In genomic region chr2:212109792-212110680, GRCh38 we compare ENCODE assay signal across 20 cellular contexts.
"Had no signal": no experiment of that assay in that cellular context is flagged by ENCODE, and none has a peak within 500 bp of the region (broad histone marks: within the 10 kb centered on the region; RNA-seq: fewer than 3 reads in every experiment).

No MANE protein-coding gene starts in this region.

- H3K27me3 Mint-ChIP-seq: stimulated activated memory B cell treated with anti-CD40 and anti-IgM and Interleukin-4, amounts not matched to agents 10 μg/mL and 1 μg/mL and 100 μg/mL, for 72 hours had no signal

- DNase-seq: activated CD4-positive, alpha-beta T cell treated with anti-CD3 and anti-CD28 coated beads for 1 hour; activated CD4-positive, alpha-beta T cell treated with anti-CD3 and anti-CD28 coated beads, Interleukin-2, amount 50 U/mL, for 4 hours; activated naive CD4-positive, alpha-beta T cell; colonic mucosa; gastrocnemius medialis; islet precursor cell; left colon; SJCRH30; spleen; stimulated activated CD4-positive, alpha-beta T cell treated with anti-CD3 and anti-CD28 coated beads, Interleukin-4, amount 100 ng/mL, for 4 hours; upper lobe of left lung had no signal

- ATAC-seq: esophagus mucosa; gastrocnemius medialis; left colon; sciatic nerve; stimulated activated memory B cell treated with anti-CD40 and anti-IgM and Interleukin-4, amounts not matched to agents 10 μg/mL and 1 μg/mL and 100 μg/mL, for 72 hours had no signal

- H3K9me3 ChIP-seq: colonic mucosa, gastrocnemius medialis, SJCRH30, thoracic aorta had no signal

- H3K9me3 Mint-ChIP-seq: activated T-helper 1 cell treated with anti-CD3 and anti-CD28 coated beads, Interleukin-12 subunit alpha, Interleukin-12 subunit beta, Interleukin-2, Interleukin-4 antibody, amounts not matched to agents 30 ng/mL and 10 ng/mL and 1 ng/mL, durations not matched to agents 14 hours and 24 hours and 36 hours had no signal

- H3K36me3 ChIP-seq: colonic mucosa, gastrocnemius medialis, SJCRH30, spleen, thoracic aorta, upper lobe of left lung had no signal

- H3K4me1 ChIP-seq: colonic mucosa, gastrocnemius medialis, SJCRH30, spleen had no signal

- H3K36me3 Mint-ChIP-seq: stimulated activated memory B cell treated with anti-CD40 and anti-IgM and Interleukin-4, amounts not matched to agents 10 μg/mL and 1 μg/mL and 100 μg/mL, for 72 hours had no signal

- H3K4me3 ChIP-seq: colonic mucosa, gastrocnemius medialis, lung, SJCRH30, spleen, thoracic aorta, upper lobe of left lung had no signal

- H3K4me3 Mint-ChIP-seq: activated T-helper 1 cell treated with anti-CD3 and anti-CD28 coated beads, Interleukin-12 subunit alpha, Interleukin-12 subunit beta, Interleukin-2, Interleukin-4 antibody, amounts not matched to agents 30 ng/mL and 10 ng/mL and 1 ng/mL, durations not matched to agents 14 hours and 24 hours and 36 hours; brain; stimulated activated memory B cell treated with anti-CD40 and anti-IgM and Interleukin-4, amounts not matched to agents 10 μg/mL and 1 μg/mL and 100 μg/mL, for 72 hours; T-helper 1 cell treated with Interleukin-12 subunit alpha and Interleukin-12 subunit beta and Interleukin-4 antibody, amounts not matched to agents 30 μg/mL and 1 μg/mL, for 36 hours had no signal

- H3K27ac Mint-ChIP-seq: activated T-helper 1 cell treated with anti-CD3 and anti-CD28 coated beads, Interleukin-12 subunit alpha, Interleukin-12 subunit beta, Interleukin-2, Interleukin-4 antibody, amounts not matched to agents 30 ng/mL and 10 ng/mL and 1 ng/mL, durations not matched to agents 14 hours and 24 hours and 36 hours; stimulated activated memory B cell treated with anti-CD40 and anti-IgM and Interleukin-4, amounts not matched to agents 10 μg/mL and 1 μg/mL and 100 μg/mL, for 72 hours; T-helper 1 cell treated with Interleukin-12 subunit alpha and Interleukin-12 subunit beta and Interleukin-4 antibody, amounts not matched to agents 30 μg/mL and 1 μg/mL, for 36 hours had no signal

- H3K27ac ChIP-seq: colonic mucosa, gastrocnemius medialis, SJCRH30, spleen, thoracic aorta, upper lobe of left lung, VCaP had no signal

- H3K27me3 ChIP-seq: colonic mucosa, gastrocnemius medialis, SJCRH30, spleen, upper lobe of left lung had no signal

- H3K4me1 Mint-ChIP-seq: stimulated activated memory B cell treated with anti-CD40 and anti-IgM and Interleukin-4, amounts not matched to agents 10 μg/mL and 1 μg/mL and 100 μg/mL, for 72 hours had no signal
